In genomic region chr1:180909462-180909976, GRCh38 we compare ENCODE assay signal across 12 cellular contexts. TPM values are rescaled to one million over a fixed set of nuclear protein-coding genes. Genes with fewer than 3 reads are reported as not detected.
A peak's percentile ranks its signal among the peaks of the same experiment; 100 is the strongest.
DNase-seq lines count a peak whose midpoint lies in the region; ATAC-seq lines count a peak whose summit lies in the region.
"Had no signal": no experiment of that assay in that cellular context is flagged by ENCODE, and none has a peak within 500 bp of the region (broad histone marks: within the 10 kb centered on the region; RNA-seq: fewer than 3 reads in every experiment).

No MANE protein-coding gene starts in this region.

- peak; percentile 24 for DNase-seq in glomerular visceral epithelial cell (ENCODE audit: extremely low spot score)
- DNase-seq in cortex of kidney (lab: John Stamatoyannopoulos, UW), result no peak
- no peak for DNase-seq in stimulated activated CD4-positive, alpha-beta T cell treated with anti-CD3 and anti-CD28 coated beads, Interleukin-4, amount 100 ng/mL, for 4 hours
- DNase-seq in right cardiac atrium, result no peak
- no peak for DNase-seq in Ammon's horn (ENCODE audit: low spot score)
- DNase-seq: CD8-positive, alpha-beta memory T cell; substantia nigra had no signal

- H3K9me3 ChIP-seq in right cardiac atrium (ENCODE audit: control insufficient read depth, low read length), result no peaks in the 10 kb centered on the region

- intact Hi-C loops in right cardiac atrium (cut with DNase I), result no loop called here

- WGBS in right cardiac atrium, result 82% methylated on average over 5 of the region's 5 CpGs

- H3K4me1 ChIP-seq in right cardiac atrium (ENCODE audit: control insufficient read depth, insufficient read depth, low read length), result no peaks in the 10 kb centered on the region

- ATAC-seq in GM18870 (IDR thresholded peaks at IDR 0.05; ENCODE audit: unreplicated experiment) (peak; percentile 56), GM21423 (IDR thresholded peaks at IDR 0.05; ENCODE audit: unreplicated experiment) (peak; percentile 42), HG03025 (IDR thresholded peaks at IDR 0.05; ENCODE audit: low FRiP score, unreplicated experiment) (peak; percentile 43), right cardiac atrium (no peak)

- H3K4me3 ChIP-seq in right cardiac atrium (ENCODE audit: low read length), result no peak overlapping the region

- no peak overlapping the region for H3K27ac ChIP-seq in right cardiac atrium (ENCODE audit: low read length)
- H3K27ac ChIP-seq: epithelial cell of prostate had no signal

- no peaks in the 10 kb centered on the region for H3K27me3 ChIP-seq in right cardiac atrium (ENCODE audit: control insufficient read depth, insufficient read depth)

RNA-seq across cellular contexts. Expression of gene KIAA1614, which starts 3.2 kb away (rescaled TPM):
- total RNA-seq in right cardiac atrium, result 10 to 100 TPM; 10.2 to 16.6 (median 12.0) TPM
- 11.6 TPM for polyA plus RNA-seq in right cardiac atrium
- polyA plus RNA-seq: IgD-negative memory B cell had no signal

Comparison
In these comparisons a context has a peak if more than half of its experiments do, and no peak if none do; other contexts are left out.
1. ATAC-seq: peak in GM18870 (single experiment), GM21423 (single experiment) and HG03025 (single experiment); none in right cardiac atrium (0 of 2).